16 cellular contexts compared by ENCODE assay signal in the genomic region with DNA sequence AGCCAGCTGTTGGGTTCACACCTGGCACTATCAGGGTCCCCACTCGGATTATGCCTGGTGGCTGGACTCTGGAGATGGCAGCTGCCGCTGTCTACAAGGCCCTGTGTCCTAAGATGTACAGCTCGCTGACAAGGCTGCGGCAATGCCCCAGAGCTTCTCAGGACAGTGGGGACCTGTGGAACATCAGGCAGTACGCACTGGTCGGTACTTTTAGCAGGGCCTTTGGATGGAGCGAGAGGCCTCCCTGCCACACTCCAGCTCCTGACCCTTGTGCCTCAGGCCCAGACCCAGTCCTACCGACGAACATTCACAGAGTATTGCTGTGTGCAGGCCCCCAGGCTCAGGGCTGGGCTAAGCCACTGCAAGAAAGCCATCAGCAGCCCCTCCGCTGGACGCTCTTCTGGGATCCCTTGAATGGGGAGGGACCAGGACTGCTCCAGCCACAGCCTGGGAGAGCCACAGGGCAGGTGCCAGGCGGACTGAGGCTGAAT. TPM values are rescaled to one million over a fixed set of nuclear protein-coding genes. Genes with fewer than 3 reads are reported as not detected.
DNase-seq lines count a peak whose midpoint lies in the region; ATAC-seq and TF ChIP-seq lines count a peak whose summit lies in the region.
"Had no signal": no experiment of that assay in that cellular context is flagged by ENCODE, and none has a peak within 500 bp of the region (broad histone marks: within the 10 kb centered on the region; RNA-seq: fewer than 3 reads in every experiment).

No MANE protein-coding gene starts in this region.

- intact Hi-C loops in CD14-positive monocyte (cut with micrococcal nuclease), result no loop called here
- intact Hi-C loops in activated T-helper 1 cell treated with anti-CD3 and anti-CD28 coated beads, Interleukin-12 subunit alpha, Interleukin-12 subunit beta, Interleukin-2, Interleukin-4 antibody, amounts not matched to agents 30 ng/mL and 10 ng/mL and 1 ng/mL, durations not matched to agents 14 hours and 24 hours and 36 hours (cut with micrococcal nuclease), result loop anchor here (5.0 kb wide), 1 partner anchor 675 kb away; no protein-coding TSS in a partner anchor

- DNase-seq in 8988T (peak; percentile 10), CD14-positive monocyte (ENCODE audit: low spot score) (peak; percentile 41), WERI-Rb-1 (peak; percentile 11), mesenteric fat pad (ENCODE audit: low spot score) (peak; percentile 67), NCI-H345 treated with DMSO at 0.1 percent for 48 hours (lab: John Stamatoyannopoulos, UW; ENCODE audit: unreplicated experiment) (no peak), foreskin melanocyte (no peak)
- DNase-seq in activated T-helper 1 cell treated with anti-CD3 and anti-CD28 coated beads, Interleukin-12 subunit alpha, Interleukin-12 subunit beta, Interleukin-2, Interleukin-4 antibody, amounts not matched to agents 30 ng/mL and 10 ng/mL and 1 ng/mL, durations not matched to agents 14 hours and 24 hours and 36 hours (ENCODE audit: low spot score), result no peak

- no peaks in the 10 kb centered on the region for H3K36me3 ChIP-seq in WERI-Rb-1
- H3K36me3 ChIP-seq: gastroesophageal sphincter, neutrophil had no signal

- no peak overlapping the region for H3K27ac ChIP-seq in WERI-Rb-1
- H3K27ac ChIP-seq: gastroesophageal sphincter, neutrophil had no signal

- no peaks in the 10 kb centered on the region for H3K36me3 Mint-ChIP-seq in CD14-positive monocyte
- no peaks in the 10 kb centered on the region for H3K36me3 Mint-ChIP-seq in activated T-helper 1 cell treated with anti-CD3 and anti-CD28 coated beads, Interleukin-12 subunit alpha, Interleukin-12 subunit beta, Interleukin-2, Interleukin-4 antibody, amounts not matched to agents 30 ng/mL and 10 ng/mL and 1 ng/mL, durations not matched to agents 14 hours and 24 hours and 36 hours (ENCODE audit: low read depth)

- no peak overlapping the region for H3K4me3 ChIP-seq in WERI-Rb-1 (ENCODE audit: low read depth, low read length)
- H3K4me3 ChIP-seq: gastroesophageal sphincter had no signal

- H3K9me3 Mint-ChIP-seq in CD14-positive monocyte, result peaks cover 0 to 5% (median 0%) of the 10 kb centered on the region in 7 donors
- H3K9me3 Mint-ChIP-seq in activated T-helper 1 cell treated with anti-CD3 and anti-CD28 coated beads, Interleukin-12 subunit alpha, Interleukin-12 subunit beta, Interleukin-2, Interleukin-4 antibody, amounts not matched to agents 30 ng/mL and 10 ng/mL and 1 ng/mL, durations not matched to agents 14 hours and 24 hours and 36 hours, result no peaks in the 10 kb centered on the region
- H3K9me3 Mint-ChIP-seq: activated naive CD8-positive, alpha-beta T cell treated with anti-CD3 and anti-CD28 coated beads, Interleukin-2, amount 50 U/mL, for 24 hours; central memory CD8-positive, alpha-beta T cell; stimulated activated naive CD8-positive, alpha-beta T cell treated with anti-CD3 and anti-CD28 coated beads, Interleukin-15, Interleukin-2, amounts not matched to agents 100 ng/mL and 50 ng/mL, for 24 hours had no signal

- H3K27me3 ChIP-seq in WERI-Rb-1 (ENCODE audit: insufficient read depth, low read depth, severe bottlenecking), result peaks cover 40% of the 10 kb centered on the region

- peaks cover 1 to 5% (median 3%) of the 10 kb centered on the region in 3 donors for H3K27me3 Mint-ChIP-seq in CD14-positive monocyte (ENCODE audit: low read depth in 3 of 3)
- H3K27me3 Mint-ChIP-seq in activated T-helper 1 cell treated with anti-CD3 and anti-CD28 coated beads, Interleukin-12 subunit alpha, Interleukin-12 subunit beta, Interleukin-2, Interleukin-4 antibody, amounts not matched to agents 30 ng/mL and 10 ng/mL and 1 ng/mL, durations not matched to agents 14 hours and 24 hours and 36 hours (ENCODE audit: insufficient read depth), result no peaks in the 10 kb centered on the region

- H3K9me3 ChIP-seq in WERI-Rb-1 (ENCODE audit: severe bottlenecking), result peaks cover under 1% of the 10 kb centered on the region
- H3K9me3 ChIP-seq: neutrophil had no signal

- H3K4me3 Mint-ChIP-seq in CD14-positive monocyte, result no peak overlapping the region
- H3K4me3 Mint-ChIP-seq in activated T-helper 1 cell treated with anti-CD3 and anti-CD28 coated beads, Interleukin-12 subunit alpha, Interleukin-12 subunit beta, Interleukin-2, Interleukin-4 antibody, amounts not matched to agents 30 ng/mL and 10 ng/mL and 1 ng/mL, durations not matched to agents 14 hours and 24 hours and 36 hours, result no peak overlapping the region
- H3K4me3 Mint-ChIP-seq: activated naive CD8-positive, alpha-beta T cell treated with anti-CD3 and anti-CD28 coated beads, Interleukin-2, amount 50 U/mL, for 24 hours; central memory CD8-positive, alpha-beta T cell; stimulated activated naive CD8-positive, alpha-beta T cell treated with anti-CD3 and anti-CD28 coated beads, Interleukin-15, Interleukin-2, amounts not matched to agents 100 ng/mL and 50 ng/mL, for 24 hours had no signal

- no peak for ATAC-seq in GM19328 (IDR thresholded peaks at IDR 0.05; ENCODE audit: unreplicated experiment)
- ATAC-seq: gastroesophageal sphincter had no signal

- TF ChIP-seq CTCF in CD14-positive monocyte (IDR thresholded peaks at IDR 0.05) (no peak), WERI-Rb-1 (IDR thresholded peaks at IDR 0.05; ENCODE audit: low read depth, low read length) (no peak)

- H3K27ac Mint-ChIP-seq in CD14-positive monocyte, result no peak overlapping the region
- no peak overlapping the region for H3K27ac Mint-ChIP-seq in activated T-helper 1 cell treated with anti-CD3 and anti-CD28 coated beads, Interleukin-12 subunit alpha, Interleukin-12 subunit beta, Interleukin-2, Interleukin-4 antibody, amounts not matched to agents 30 ng/mL and 10 ng/mL and 1 ng/mL, durations not matched to agents 14 hours and 24 hours and 36 hours
- H3K27ac Mint-ChIP-seq: activated naive CD8-positive, alpha-beta T cell treated with anti-CD3 and anti-CD28 coated beads, Interleukin-2, amount 50 U/mL, for 24 hours; stimulated activated naive CD8-positive, alpha-beta T cell treated with anti-CD3 and anti-CD28 coated beads, Interleukin-15, Interleukin-2, amounts not matched to agents 100 ng/mL and 50 ng/mL, for 24 hours had no signal

- no peaks in the 10 kb centered on the region for H3K4me1 Mint-ChIP-seq in CD14-positive monocyte
- no peaks in the 10 kb centered on the region for H3K4me1 Mint-ChIP-seq in activated T-helper 1 cell treated with anti-CD3 and anti-CD28 coated beads, Interleukin-12 subunit alpha, Interleukin-12 subunit beta, Interleukin-2, Interleukin-4 antibody, amounts not matched to agents 30 ng/mL and 10 ng/mL and 1 ng/mL, durations not matched to agents 14 hours and 24 hours and 36 hours (ENCODE audit: low read depth)
- H3K4me1 Mint-ChIP-seq: activated naive CD8-positive, alpha-beta T cell treated with anti-CD3 and anti-CD28 coated beads, Interleukin-2, amount 50 U/mL, for 24 hours had no signal

RNA-seq across cellular contexts. Expression of a gene that starts 45.7 kb away (rescaled TPM):
- polyA plus RNA-seq in CD14-positive monocyte, result not detected
- total RNA-seq in mesenteric fat pad, result not detected
- total RNA-seq in activated T-helper 1 cell treated with anti-CD3 and anti-CD28 coated beads, Interleukin-12 subunit alpha, Interleukin-12 subunit beta, Interleukin-2, Interleukin-4 antibody, amounts not matched to agents 30 ng/mL and 10 ng/mL and 1 ng/mL, durations not matched to agents 14 hours and 24 hours and 36 hours, result not detected in 2 replicates
- total RNA-seq: endothelial cell of umbilical vein, gastroesophageal sphincter had no signal
- polyA plus RNA-seq: BJ, endothelial cell of umbilical vein, small intestine had no signal

Comparison
In these comparisons a context has a peak if more than half of its experiments do, and no peak if none do; other contexts are left out.
1. DNase-seq: peak in 8988T (single experiment), CD14-positive monocyte (single experiment), WERI-Rb-1 (single experiment) and mesenteric fat pad (single experiment); none in NCI-H345 treated with DMSO at 0.1 percent for 48 hours (single experiment), foreskin melanocyte (single experiment) and activated T-helper 1 cell treated with anti-CD3 and anti-CD28 coated beads, Interleukin-12 subunit alpha, Interleukin-12 subunit beta, Interleukin-2, Interleukin-4 antibody, amounts not matched to agents 30 ng/mL and 10 ng/mL and 1 ng/mL, durations not matched to agents 14 hours and 24 hours and 36 hours (single experiment).